ENCODE assay signal across 26 cellular contexts in the genomic region with DNA sequence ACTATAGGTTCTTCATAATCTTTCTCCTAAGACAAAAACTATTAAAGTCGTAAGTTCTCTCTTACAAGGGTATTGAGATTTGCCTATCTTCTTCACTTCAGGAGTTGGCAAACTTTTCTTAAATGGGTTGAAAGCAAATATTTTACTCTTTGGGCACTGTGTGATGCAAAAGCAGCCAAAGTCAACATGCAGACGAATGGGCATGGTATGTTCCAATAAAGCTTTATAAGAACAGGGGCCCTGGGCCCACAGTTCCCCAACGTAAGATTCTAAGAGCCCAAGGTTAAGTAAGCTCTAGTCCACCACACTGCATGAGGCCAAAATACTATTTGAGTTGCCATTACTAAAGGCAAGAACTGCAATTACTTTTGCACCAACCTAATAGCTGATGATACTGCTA.
"Had no signal": no experiment of that assay in that cellular context is flagged by ENCODE, and none has a peak within 500 bp of the region (broad histone marks: within the 10 kb centered on the region; RNA-seq: fewer than 3 reads in every experiment).

No MANE protein-coding gene starts in this region.

- DNase-seq: activated CD4-positive, alpha-beta memory T cell treated with anti-CD3 and anti-CD28 coated beads for 36 hours; activated CD4-positive, alpha-beta T cell treated with anti-CD3 and anti-CD28 coated beads, Interleukin-2, amount 10 ng/mL, durations not matched to agents 24 days and 14 days; activated CD4-positive, CD25-positive, alpha-beta regulatory T cell treated with anti-CD3 and anti-CD28 coated beads, Interleukin-2, amount 50 U/mL, for 72 hours; activated naive CD4-positive, alpha-beta T cell treated with Interleukin-2 at 50 U/mL for 16 hours; activated naive CD8-positive, alpha-beta T cell treated with anti-CD3 and anti-CD28 coated beads, Interleukin-2, amount 10 ng/mL, durations not matched to agents 7 days and 5 days; activated T-cell treated with anti-CD3 and anti-CD28 coated beads for 4 hours; activated T-cell treated with anti-CD3 and anti-CD28 coated beads, Interleukin-2, amount 50 U/mL, for 72 hours; amygdala; central memory CD4-positive, alpha-beta T cell; endodermal cell; foreskin keratinocyte; kidney glomerular epithelial cell; left ventricle myocardium inferior; naive B cell; nephron progenitor cell; sigmoid colon; small intestine; stimulated activated CD4-positive, alpha-beta T cell treated with anti-CD3 and anti-CD28 coated beads, Interleukin-4, amount 100 ng/mL, for 24 hours; stimulated activated naive CD8-positive, alpha-beta T cell treated with anti-CD3 and anti-CD28 coated beads, Interleukin-15, amount 100 ng/mL, for 72 hours; WERI-Rb-1 had no signal

- H3K4me3 Mint-ChIP-seq: activated CD4-positive, alpha-beta memory T cell treated with anti-CD3 and anti-CD28 coated beads for 36 hours; activated CD4-positive, alpha-beta T cell treated with anti-CD3 and anti-CD28 coated beads, Interleukin-2, amount 10 ng/mL, durations not matched to agents 24 days and 14 days; activated naive CD8-positive, alpha-beta T cell treated with anti-CD3 and anti-CD28 coated beads, Interleukin-2, amount 10 ng/mL, durations not matched to agents 7 days and 5 days; endodermal cell; mesothelial cell of epicardium; naive B cell; nephron progenitor cell; stimulated activated naive CD8-positive, alpha-beta T cell treated with anti-CD3 and anti-CD28 coated beads, Interleukin-15, amount 100 ng/mL, for 72 hours had no signal

- H3K36me3 ChIP-seq: breast epithelium had no signal

- H3K27ac ChIP-seq: breast epithelium, esophagus muscularis mucosa, foreskin keratinocyte, left ventricle myocardium inferior, sigmoid colon, tibial nerve, WERI-Rb-1 had no signal

- H3K27me3 Mint-ChIP-seq: activated CD4-positive, alpha-beta memory T cell treated with anti-CD3 and anti-CD28 coated beads for 36 hours; activated CD4-positive, alpha-beta T cell treated with anti-CD3 and anti-CD28 coated beads, Interleukin-2, amount 10 ng/mL, durations not matched to agents 24 days and 14 days; activated naive CD8-positive, alpha-beta T cell treated with anti-CD3 and anti-CD28 coated beads, Interleukin-2, amount 10 ng/mL, durations not matched to agents 7 days and 5 days; naive B cell; stimulated activated naive CD8-positive, alpha-beta T cell treated with anti-CD3 and anti-CD28 coated beads, Interleukin-15, amount 100 ng/mL, for 72 hours had no signal

- H3K4me3 ChIP-seq: breast epithelium, esophagus muscularis mucosa, left ventricle myocardium inferior, sigmoid colon, tibial nerve had no signal

- H3K9me3 ChIP-seq: breast epithelium, esophagus muscularis mucosa, left ventricle myocardium inferior, neutrophil, sigmoid colon, tibial nerve had no signal

- H3K27ac Mint-ChIP-seq: activated naive CD8-positive, alpha-beta T cell treated with anti-CD3 and anti-CD28 coated beads, Interleukin-2, amount 10 ng/mL, durations not matched to agents 7 days and 5 days; endodermal cell; mesothelial cell of epicardium; stimulated activated naive CD8-positive, alpha-beta T cell treated with anti-CD3 and anti-CD28 coated beads, Interleukin-15, amount 100 ng/mL, for 72 hours had no signal

- H3K4me1 Mint-ChIP-seq: endodermal cell, nephron progenitor cell had no signal

- H3K4me1 ChIP-seq: breast epithelium, foreskin keratinocyte had no signal

- H3K9me3 Mint-ChIP-seq: activated CD4-positive, alpha-beta memory T cell treated with anti-CD3 and anti-CD28 coated beads for 36 hours; activated CD4-positive, alpha-beta T cell treated with anti-CD3 and anti-CD28 coated beads, Interleukin-2, amount 10 ng/mL, durations not matched to agents 24 days and 14 days; activated naive CD8-positive, alpha-beta T cell treated with anti-CD3 and anti-CD28 coated beads, Interleukin-2, amount 10 ng/mL, durations not matched to agents 7 days and 5 days; activated T-cell treated with anti-CD3 and anti-CD28 coated beads, Interleukin-2, amount 50 U/mL, for 72 hours; endodermal cell; mesothelial cell of epicardium; naive B cell; nephron progenitor cell; stimulated activated effector memory CD8-positive, alpha-beta T cell treated with anti-CD3 and anti-CD28 coated beads, Interleukin-12 subunit alpha, Interleukin-12 subunit beta, amount 100 ng/mL, for 72 hours; stimulated activated naive CD8-positive, alpha-beta T cell treated with anti-CD3 and anti-CD28 coated beads, Interleukin-15, amount 100 ng/mL, for 72 hours had no signal

- ATAC-seq: activated T-cell treated with anti-CD3 and anti-CD28 coated beads, Interleukin-2, amount 50 U/mL, for 72 hours; foreskin keratinocyte; stimulated activated effector memory CD8-positive, alpha-beta T cell treated with anti-CD3 and anti-CD28 coated beads, Interleukin-12 subunit alpha, Interleukin-12 subunit beta, amount 100 ng/mL, for 72 hours; stimulated activated naive CD8-positive, alpha-beta T cell treated with anti-CD3 and anti-CD28 coated beads, Interleukin-15, amount 100 ng/mL, for 72 hours had no signal

- H3K27me3 ChIP-seq: breast epithelium, esophagus muscularis mucosa, foreskin keratinocyte, neutrophil, sigmoid colon, tibial nerve had no signal
